In genomic region chr20:5784735-5785134, GRCh38 we compare ENCODE assay signal across 20 cellular contexts. TPM values are rescaled to one million over a fixed set of nuclear protein-coding genes. Genes with fewer than 3 reads are reported as not detected.
DNase-seq lines count a peak whose midpoint lies in the region; TF ChIP-seq lines count a peak whose summit lies in the region.
"Had no signal": no experiment of that assay in that cellular context is flagged by ENCODE, and none has a peak within 500 bp of the region (broad histone marks: within the 10 kb centered on the region; RNA-seq: fewer than 3 reads in every experiment).

No MANE protein-coding gene starts in this region.

- peaks cover 3% of the 10 kb centered on the region; the same call in 1 of the 2 replicates for H3F3A ChIP-seq in PC-9 (ENCODE audit: insufficient read depth, low read depth)

- H3K79me2 ChIP-seq in PC-9 (ENCODE audit: low read depth) (no peaks in the 10 kb centered on the region), hepatocyte (no peaks in the 10 kb centered on the region)

- H3K4me2 ChIP-seq in PC-9 = no peak overlapping the region
- no peak overlapping the region for H3K4me2 ChIP-seq in hepatocyte

- H3K9me3 ChIP-seq in PC-9 (ENCODE audit: insufficient read depth, low read depth) (no peaks in the 10 kb centered on the region; the same call in 1 of the 2 replicates), hepatocyte (ENCODE audit: low read depth) (no peaks in the 10 kb centered on the region), thyroid gland (no peaks in the 10 kb centered on the region)
- H3K9me3 ChIP-seq: BE2C, breast epithelium had no signal

- H4K20me1 ChIP-seq in PC-9 (ENCODE audit: insufficient read depth) (no peaks in the 10 kb centered on the region), hepatocyte (ENCODE audit: insufficient read depth, poor library complexity, severe bottlenecking) (no peaks in the 10 kb centered on the region)

- WGBS in hepatocyte (ENCODE audit: low lambda C conversion rate, missing lambda C conversion rate) = 68% methylated on average over 8 of the region's 8 CpGs
- 50 to 51% methylated on average over 8 of the region's 8 CpGs for WGBS in thyroid gland, 2 donors

- H3K36me3 ChIP-seq in PC-9 (ENCODE audit: low read depth) (no peaks in the 10 kb centered on the region), hepatocyte (replicated peaks; ENCODE audit: insufficient read depth, low read depth) (no peaks in the 10 kb centered on the region), thyroid gland (no peaks in the 10 kb centered on the region)
- H3K36me3 ChIP-seq: BE2C, breast epithelium had no signal

- intact Hi-C loops in PC-9 (cut with micrococcal nuclease; ENCODE audit: unreplicated experiment) (loop anchor here (2.0 to 10.0 kb wide), 4 partner anchors 67 to 177 kb away; partner anchors contain the start of genes MCM8 and TRMT6), thyroid gland (cut with DNase I) (loop anchor here (5.0 kb wide), 1 partner anchor 257 kb away; no protein-coding TSS in a partner anchor)

- DNase-seq in HPDE6-E6E7 (ENCODE audit: extremely low spot score) = peak; percentile 39
- peak in 1 of 2 experiments; percentile 40 for DNase-seq in PC-9
- peak; percentile 59 for DNase-seq in hepatocyte (ENCODE audit: low spot score)
- DNase-seq in thyroid gland = peak; percentile 94
- no peak for DNase-seq in effector CD4-positive, alpha-beta T cell
- no peak for DNase-seq in NCI-H1417 (lab: John Stamatoyannopoulos, UW)
- DNase-seq in T-helper 1 cell = no peak
- DNase-seq: activated CD4-positive, alpha-beta T cell treated with anti-CD3 and anti-CD28 coated beads for 1 hour; activated CD8-positive, alpha-beta memory T cell treated with anti-CD3 and anti-CD28 coated beads, Interleukin-2, amount 10 ng/mL, durations not matched to agents 7 days and 5 days; activated naive CD8-positive, alpha-beta T cell treated with anti-CD3 and anti-CD28 coated beads, Interleukin-2, amount 50 U/mL, for 24 hours; BE2C; dermis blood vessel endothelial cell; naive thymus-derived CD8-positive, alpha-beta T cell; NCI-H1436 treated with DMSO at 0.1 percent for 48 hours; NCI-H446; posterior cingulate gyrus; SHP77 treated with DMSO at 0.1 percent for 48 hours; stimulated activated CD4-positive, alpha-beta T cell treated with anti-CD3 and anti-CD28 coated beads, Interleukin-4, amount 100 ng/mL, for 4 hours; substantia nigra had no signal

- no TSS peak for BruUV-seq in PC-9 (replicated peaks; lab: Mats Ljungman, UMichigan)

- H3K27me3 ChIP-seq in PC-9 (ENCODE audit: insufficient read depth, low read depth) = no peaks in the 10 kb centered on the region
- H3K27me3 ChIP-seq in hepatocyte = no peaks in the 10 kb centered on the region
- H3K27me3 ChIP-seq in thyroid gland = no peaks in the 10 kb centered on the region
- H3K27me3 ChIP-seq: BE2C, breast epithelium had no signal

- no peak for TF ChIP-seq POLR2A in thyroid gland (IDR thresholded peaks at IDR 0.05)

- TF ChIP-seq CTCF in PC-9 (conservative IDR thresholded peaks at IDR 0.05) = no peak
- no peak for TF ChIP-seq CTCF in hepatocyte (IDR thresholded peaks at IDR 0.05; ENCODE audit: poor library complexity)
- TF ChIP-seq CTCF in thyroid gland (IDR thresholded peaks at IDR 0.05) = no peak

- POLR2A ChIA-PET in PC-9 (lab: Charles Lee; ENCODE audit: unreplicated experiment) = no interaction called here

- H3K4me3 ChIP-seq in PC-9 (no peak overlapping the region), hepatocyte (no peak overlapping the region), thyroid gland (replicated peaks in 1 of 3) (no peak overlapping the region)
- H3K4me3 ChIP-seq: breast epithelium had no signal

- H2AFZ ChIP-seq in PC-9 (no peak overlapping the region), hepatocyte (no peak overlapping the region)

- CTCF ChIA-PET in PC-9 (lab: Charles Lee) = interaction anchor here (0.8 to 1.5 kb wide), 2 partner anchors 225 to 227 kb away, joined by 3 to 4 read pairs; no protein-coding TSS in a partner anchor

- no peaks in the 10 kb centered on the region for H3K9me2 ChIP-seq in PC-9 (ENCODE audit: insufficient read depth)
- H3K9me2 ChIP-seq in hepatocyte (replicated peaks; ENCODE audit: insufficient read depth) = no peaks in the 10 kb centered on the region

- H3K4me1 ChIP-seq in PC-9 (replicated peaks; ENCODE audit: insufficient read depth) (peaks cover 31% of the 10 kb centered on the region), hepatocyte (ENCODE audit: insufficient read depth) (peaks cover 19% of the 10 kb centered on the region), thyroid gland (peaks cover 42 to 54% of the 10 kb centered on the region in 2 donors)

- H3K27ac ChIP-seq in PC-9 (peak overlapping the region; percentile 22; the same call in 1 of the 2 replicates), hepatocyte (peak overlapping the region; percentile 89), thyroid gland (peak overlapping the region; percentile 70 to 84 (median 75))
- H3K27ac ChIP-seq: breast epithelium had no signal

RNA-seq across cellular contexts. Expression of gene SHLD1, which starts 34.5 kb away (rescaled TPM):
- 4.8 and 5.9 TPM in 2 replicates for total RNA-seq in PC-9 (2021)
- 5.9 and 8.3 TPM in 2 replicates for total RNA-seq in hepatocyte
- polyA plus RNA-seq in hepatocyte = 9.1 and 11.2 TPM in 2 replicates
- total RNA-seq in thyroid gland = 10 to 100 TPM in 1 of 4 donors, 1 to 10 TPM in 3; 4.0 to 11.7 (median 4.7) TPM

Comparison
In these comparisons a context has a peak if more than half of its experiments do, and no peak if none do; other contexts are left out.
1. DNase-seq: peak in HPDE6-E6E7 (single experiment), hepatocyte (single experiment) and thyroid gland (2 of 2); none in effector CD4-positive, alpha-beta T cell (single experiment), NCI-H1417 (0 of 3) and T-helper 1 cell (0 of 5).
2. H3K27ac ChIP-seq: peak in every context shown above with its lines; median percentile 89 in hepatocyte; 75 in thyroid gland; 22 in PC-9.